ENCODE assay signal across 8 cellular contexts in genomic region chr1:205748398-205749093, GRCh38. TPM values are rescaled to one million over a fixed set of nuclear protein-coding genes. Genes with fewer than 3 reads are reported as not detected.
DNase-seq lines count a peak whose midpoint lies in the region; ATAC-seq and TF ChIP-seq lines count a peak whose summit lies in the region.

No MANE protein-coding gene starts in this region.

- intact Hi-C loops in activated CD4-positive, alpha-beta T cell treated with anti-CD3 and anti-CD28 coated beads, Interleukin-2, amount 10 ng/mL, durations not matched to agents 24 days and 14 days (cut with micrococcal nuclease), result loop anchor here (1.0 to 5.0 kb wide), 6 partner anchors 29 to 1336 kb away; partner anchors contain the start of genes PPP1R15B and SLC41A1

- TF ChIP-seq CTCF in NB4 (IDR thresholded peaks at IDR 0.05; ENCODE audit: low read depth, low read length) (no peak), nephron progenitor cell (IDR thresholded peaks at IDR 0.05) (no peak)

- no peak for TF ChIP-seq POLR2A in NB4 (IDR thresholded peaks at IDR 0.05; ENCODE audit: extremely low read depth, insufficient read length)

- peaks cover 32% of the 10 kb centered on the region for H3K4me1 Mint-ChIP-seq in activated CD4-positive, alpha-beta T cell treated with anti-CD3 and anti-CD28 coated beads, Interleukin-2, amount 10 ng/mL, durations not matched to agents 24 days and 14 days
- peaks cover 34% of the 10 kb centered on the region for H3K4me1 Mint-ChIP-seq in nephron progenitor cell

- H3K27me3 ChIP-seq in esophagus (ENCODE audit: control insufficient read depth in 1 of 2, insufficient read depth in 2 of 2, low read length in 2 of 2), result no peaks in the 10 kb centered on the region

- no peaks in the 10 kb centered on the region for H3K9me3 ChIP-seq in esophagus (ENCODE audit: control insufficient read depth in 2 of 2, insufficient read depth in 1 of 2, low read depth in 1 of 2, low read length in 1 of 2)

- H3K9me3 Mint-ChIP-seq in activated CD4-positive, alpha-beta T cell treated with anti-CD3 and anti-CD28 coated beads, Interleukin-2, amount 10 ng/mL, durations not matched to agents 24 days and 14 days, result no peaks in the 10 kb centered on the region
- H3K9me3 Mint-ChIP-seq in nephron progenitor cell, result peaks cover 15% of the 10 kb centered on the region

- ATAC-seq in GM21360 (IDR thresholded peaks at IDR 0.05; ENCODE audit: unreplicated experiment), result no peak
- ATAC-seq in GM19351 (IDR thresholded peaks at IDR 0.05; ENCODE audit: unreplicated experiment), result no peak

- peak overlapping the region; percentile 99 for H3K27ac ChIP-seq in esophagus (ENCODE audit: low read depth in 2 of 2, low read length in 1 of 2)

- peaks cover 27% of the 10 kb centered on the region for H3K36me3 Mint-ChIP-seq in activated CD4-positive, alpha-beta T cell treated with anti-CD3 and anti-CD28 coated beads, Interleukin-2, amount 10 ng/mL, durations not matched to agents 24 days and 14 days (ENCODE audit: low read depth)
- peaks cover 22% of the 10 kb centered on the region for H3K36me3 Mint-ChIP-seq in nephron progenitor cell (ENCODE audit: low read depth)

- H3K4me3 Mint-ChIP-seq in activated CD4-positive, alpha-beta T cell treated with anti-CD3 and anti-CD28 coated beads, Interleukin-2, amount 10 ng/mL, durations not matched to agents 24 days and 14 days, result peak overlapping the region; percentile 85
- peak overlapping the region; percentile 99 for H3K4me3 Mint-ChIP-seq in nephron progenitor cell

- peak; percentile 66 for DNase-seq in activated effector memory CD4-positive, alpha-beta T cell treated with anti-CD3 and anti-CD28 coated beads, Interleukin-2, amount 50 U/mL, for 16 hours
- no peak for DNase-seq in activated effector memory CD4-positive, alpha-beta T cell treated with Interleukin-2 at 50 U/mL for 16 hours
- DNase-seq in NB4 (ENCODE audit: low read depth) (peak; percentile 78), nephron progenitor cell (peak; percentile 9)
- DNase-seq in activated CD4-positive, alpha-beta T cell treated with anti-CD3 and anti-CD28 coated beads, Interleukin-2, amount 10 ng/mL, durations not matched to agents 24 days and 14 days, result peak; percentile 77

- WGBS in esophagus, 2 donors, result 1% methylated on average over 13 of the region's 13 CpGs

- peak overlapping the region; percentile 87 for H3K4me3 ChIP-seq in NB4 (ENCODE audit: low read depth, low read length)
- peak overlapping the region; percentile 77 to 94 for H3K4me3 ChIP-seq in esophagus (ENCODE audit: low read depth in 1 of 2, low read length in 2 of 2)

- H3K27ac Mint-ChIP-seq in activated CD4-positive, alpha-beta T cell treated with anti-CD3 and anti-CD28 coated beads, Interleukin-2, amount 10 ng/mL, durations not matched to agents 24 days and 14 days, result peak overlapping the region; percentile 92
- H3K27ac Mint-ChIP-seq in nephron progenitor cell, result peak overlapping the region; percentile 99

- no peaks in the 10 kb centered on the region for H3K36me3 ChIP-seq in esophagus (ENCODE audit: control insufficient read depth in 2 of 2, insufficient read depth in 2 of 2, low read length in 1 of 2)

- H3K27me3 Mint-ChIP-seq in activated CD4-positive, alpha-beta T cell treated with anti-CD3 and anti-CD28 coated beads, Interleukin-2, amount 10 ng/mL, durations not matched to agents 24 days and 14 days, result peaks cover under 1% of the 10 kb centered on the region
- H3K27me3 Mint-ChIP-seq in nephron progenitor cell (ENCODE audit: low read depth, poor library complexity), result peaks cover 12% of the 10 kb centered on the region

- H3K4me1 ChIP-seq in esophagus (ENCODE audit: control insufficient read depth in 2 of 2, insufficient read depth in 2 of 2, low read length in 1 of 2), result no peaks in the 10 kb centered on the region

RNA-seq across cellular contexts. Expression of gene NUCKS1, which starts 1.4 kb away (rescaled TPM):
- 161 and 188 TPM in 2 replicates for total RNA-seq in activated CD4-positive, alpha-beta T cell treated with anti-CD3 and anti-CD28 coated beads, Interleukin-2, amount 10 ng/mL, durations not matched to agents 24 days and 14 days
- polyA plus RNA-seq in esophagus, result 10 to 100 TPM; 25.1 to 26.5 TPM

RNA-seq across cellular contexts. Expression of gene RAB29, which starts 26.7 kb away (rescaled TPM):
- 27.8 and 29.1 TPM in 2 replicates for total RNA-seq in activated CD4-positive, alpha-beta T cell treated with anti-CD3 and anti-CD28 coated beads, Interleukin-2, amount 10 ng/mL, durations not matched to agents 24 days and 14 days
- 1 to 10 TPM; 3.3 to 5.0 TPM for polyA plus RNA-seq in esophagus
